ENCODE assay signal across 8 cellular contexts in genomic region chr19:32406161-32407003, GRCh38. TPM values are rescaled to one million over a fixed set of nuclear protein-coding genes. Genes with fewer than 3 reads are reported as not detected.
DNase-seq lines count a peak whose midpoint lies in the region; ATAC-seq lines count a peak whose summit lies in the region.

No MANE protein-coding gene starts in this region.

- no peaks in the 10 kb centered on the region for H3K9me3 ChIP-seq in muscle layer of duodenum (ENCODE audit: control insufficient read depth in 1 of 2, low read length in 2 of 2)

- peak overlapping the region; percentile 51 for H3K27ac Mint-ChIP-seq in central memory CD8-positive, alpha-beta T cell (ENCODE audit: low read depth)

- H3K4me1 Mint-ChIP-seq in central memory CD8-positive, alpha-beta T cell: peaks cover 9% of the 10 kb centered on the region

- H3K9me3 Mint-ChIP-seq in central memory CD8-positive, alpha-beta T cell: no peaks in the 10 kb centered on the region

- DNase-seq in ELR (ENCODE audit: low read depth) (peak; percentile 15), MV-4-11 (lab: John Stamatoyannopoulos, UW) (peak; percentile 13), mucosa of gallbladder (ENCODE audit: low spot score) (no peak), NCI-H1105 (lab: John Stamatoyannopoulos, UW) (no peak)
- DNase-seq in central memory CD8-positive, alpha-beta T cell (ENCODE audit: low spot score in 2 of 2): no peak

- H3K4me3 Mint-ChIP-seq in central memory CD8-positive, alpha-beta T cell: peak overlapping the region; percentile 79

- H3K36me3 Mint-ChIP-seq in central memory CD8-positive, alpha-beta T cell (ENCODE audit: insufficient read depth): peaks cover 12% of the 10 kb centered on the region

- H3K27me3 ChIP-seq in muscle layer of duodenum (ENCODE audit: low read depth, low read length): no peaks in the 10 kb centered on the region

- peak overlapping the region; percentile 77 for H3K27ac ChIP-seq in muscle layer of duodenum (ENCODE audit: low read length)

- ATAC-seq in central memory CD8-positive, alpha-beta T cell (replicated peaks; ENCODE audit: extremely low read depth, poor library complexity, severe bottlenecking): no peak
- ATAC-seq in GM18511 (IDR thresholded peaks at IDR 0.05; ENCODE audit: unreplicated experiment) (no peak), HG03342 (IDR thresholded peaks at IDR 0.05; ENCODE audit: unreplicated experiment) (no peak)

- peaks cover 6 to 11% of the 10 kb centered on the region in 2 donors for H3K36me3 ChIP-seq in muscle layer of duodenum (ENCODE audit: control insufficient read depth in 1 of 2, insufficient read depth in 2 of 2, low read length in 2 of 2)

- H3K4me1 ChIP-seq in muscle layer of duodenum (ENCODE audit: control insufficient read depth in 1 of 2, insufficient read depth in 2 of 2, low read length in 2 of 2): peaks cover 4 to 18% of the 10 kb centered on the region in 2 donors

- no peaks in the 10 kb centered on the region for H3K27me3 Mint-ChIP-seq in central memory CD8-positive, alpha-beta T cell

- H3K4me3 ChIP-seq in muscle layer of duodenum (ENCODE audit: low read depth in 1 of 2, low read length in 2 of 2): peak overlapping the region; percentile 68 to 83

RNA-seq across cellular contexts. Expression of gene DPY19L3, which starts 0.8 kb away (rescaled TPM):
- total RNA-seq in mucosa of gallbladder: 17.8 TPM

Comparison
In these comparisons a context has a peak if more than half of its experiments do, and no peak if none do; other contexts are left out.
1. DNase-seq: peak in ELR (single experiment) and MV-4-11 (single experiment); none in central memory CD8-positive, alpha-beta T cell (0 of 2), mucosa of gallbladder (single experiment) and NCI-H1105 (single experiment).